9 cellular contexts compared by ENCODE assay signal in the genomic region with DNA sequence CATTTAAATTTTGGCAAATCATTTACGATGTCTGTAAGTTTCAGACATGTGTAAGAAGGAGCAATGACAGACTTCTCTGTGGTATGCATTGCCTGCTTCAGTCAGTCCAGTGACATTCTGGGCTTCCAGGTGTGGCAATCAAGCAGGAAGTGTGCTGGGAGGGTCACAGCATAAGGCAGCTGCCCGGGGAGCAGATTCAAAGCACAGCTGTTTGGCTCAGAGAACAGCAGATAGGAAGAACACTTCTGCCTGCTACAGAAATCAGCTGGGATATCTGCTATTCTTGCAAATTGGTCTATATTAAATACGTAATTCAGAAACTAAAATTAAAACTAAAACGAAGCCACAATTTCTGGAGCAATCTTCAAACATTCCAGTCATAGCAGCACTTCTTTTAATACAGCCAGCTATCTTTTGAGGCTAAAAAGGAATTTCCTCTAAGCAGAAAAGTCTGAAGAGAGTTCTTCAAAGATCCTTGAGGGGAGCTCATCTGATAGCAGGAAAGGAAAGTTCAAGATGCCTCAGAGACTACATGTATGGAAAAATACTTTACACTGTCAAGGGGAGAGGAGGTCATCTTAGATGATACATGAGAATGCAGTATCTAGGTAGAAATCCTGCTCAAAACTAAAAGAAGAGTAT. TPM values are rescaled to one million over a fixed set of nuclear protein-coding genes. Genes with fewer than 3 reads are reported as not detected.
A peak's percentile ranks its signal among the peaks of the same experiment; 100 is the strongest.
DNase-seq lines count a peak whose midpoint lies in the region; ATAC-seq and TF ChIP-seq lines count a peak whose summit lies in the region.
"Had no signal": no experiment of that assay in that cellular context is flagged by ENCODE, and none has a peak within 500 bp of the region (broad histone marks: within the 10 kb centered on the region; RNA-seq: fewer than 3 reads in every experiment).

No MANE protein-coding gene starts in this region.

- no peak overlapping the region for H3K27ac ChIP-seq in breast epithelium
- H3K27ac ChIP-seq in esophagus squamous epithelium, result peak overlapping the region in 3 of 4 donors; percentile 22 to 73 (median 53)
- no peak overlapping the region for H3K27ac ChIP-seq in ovary

- no peaks in the 10 kb centered on the region for H3K36me3 ChIP-seq in breast epithelium
- H3K36me3 ChIP-seq in esophagus squamous epithelium, result no peaks in the 10 kb centered on the region
- no peaks in the 10 kb centered on the region for H3K36me3 ChIP-seq in ovary

- peaks cover 5% of the 10 kb centered on the region for H3K9me3 Mint-ChIP-seq in MCF 10A (ENCODE audit: unreplicated experiment)

- H3K9me3 ChIP-seq in breast epithelium, result no peaks in the 10 kb centered on the region
- no peaks in the 10 kb centered on the region for H3K9me3 ChIP-seq in esophagus squamous epithelium
- no peaks in the 10 kb centered on the region for H3K9me3 ChIP-seq in ovary

- H3K4me1 Mint-ChIP-seq in MCF 10A (ENCODE audit: insufficient read depth, unreplicated experiment), result peaks cover 25% of the 10 kb centered on the region

- intact Hi-C loops in MCF 10A (cut with micrococcal nuclease), result no loop called here
- intact Hi-C loops in breast epithelium (cut with DNase I; ENCODE audit: low total_unique reads), result no loop called here
- intact Hi-C loops in esophagus squamous epithelium (cut with DNase I), result no loop called here
- intact Hi-C loops in ovary (cut with DNase I), result loop anchor here in 1 of 4 donors (10.0 kb wide), 1 partner anchor 586 kb away; no protein-coding TSS in a partner anchor

- no peaks in the 10 kb centered on the region for H3K4me1 ChIP-seq in breast epithelium
- H3K4me1 ChIP-seq in esophagus squamous epithelium, result peaks cover 5 to 46% (median 23%) of the 10 kb centered on the region in 3 donors
- no peaks in the 10 kb centered on the region for H3K4me1 ChIP-seq in ovary (ENCODE audit: insufficient read depth)

- POLR2A ChIA-PET in MCF 10A (lab: Yijun Ruan, JAX), result interaction anchor here (0.5 to 1.8 kb wide), 7 partner anchors 10 to 97 kb away, joined by 3 to 9 read pairs (median 5); partner anchors contain the start of gene GALNT7

- no peak for TF ChIP-seq POLR2A in breast epithelium (IDR thresholded peaks at IDR 0.05)
- no peak for TF ChIP-seq POLR2A in esophagus squamous epithelium (IDR thresholded peaks at IDR 0.05)
- TF ChIP-seq POLR2A in ovary (IDR thresholded peaks at IDR 0.05), result no peak

- H3K4me3 ChIP-seq in breast epithelium (no peak overlapping the region), esophagus squamous epithelium (no peak overlapping the region), ovary (no peak overlapping the region)

- H3K27me3 ChIP-seq in breast epithelium (no peaks in the 10 kb centered on the region), esophagus squamous epithelium (no peaks in the 10 kb centered on the region), ovary (no peaks in the 10 kb centered on the region)

- no TSS peak for BruUV-seq in MCF 10A (replicated peaks; lab: Mats Ljungman, UMichigan)

- no peaks in the 10 kb centered on the region for H3K36me3 Mint-ChIP-seq in MCF 10A (ENCODE audit: insufficient read depth, unreplicated experiment)

- no peak for TF ChIP-seq EP300 in ovary (IDR thresholded peaks at IDR 0.05)

- DNase-seq in MCF 10A (ENCODE audit: unreplicated experiment) (peak; percentile 24), breast epithelium (ENCODE audit: low spot score in 2 of 2) (no peak), NCI-H146 (lab: John Stamatoyannopoulos, UW) (peak; percentile 66), esophagus squamous epithelium (lab: John Stamatoyannopoulos, UW) (no peak), ovary (no peak), NCI-H2107 treated with DMSO at 0.1 percent for 48 hours (lab: John Stamatoyannopoulos, UW; ENCODE audit: unreplicated experiment) (no peak)
- no peak for DNase-seq in activated CD4-positive, CD25-positive, alpha-beta regulatory T cell (lab: John Stamatoyannopoulos, UW)
- DNase-seq: activated T-cell treated with anti-CD3 and anti-CD28 coated beads, Interleukin-2, amount 50 U/mL, for 4 hours had no signal

- peak overlapping the region; percentile 49 for H3K27ac Mint-ChIP-seq in MCF 10A (ENCODE audit: low read depth, unreplicated experiment)

- H3K27me3 Mint-ChIP-seq in MCF 10A (ENCODE audit: insufficient read depth, unreplicated experiment), result no peaks in the 10 kb centered on the region

- WGBS in esophagus squamous epithelium, 2 donors, result 22 to 37% methylated on average over 4 of the region's 4 CpGs
- WGBS in ovary, 3 donors, result 14 to 15% (median 15%) methylated on average over 4 of the region's 4 CpGs

- H3K4me3 Mint-ChIP-seq in MCF 10A (ENCODE audit: unreplicated experiment), result no peak overlapping the region
- H3K4me3 Mint-ChIP-seq: activated T-cell treated with anti-CD3 and anti-CD28 coated beads, Interleukin-2, amount 50 U/mL, for 4 hours had no signal

- CTCF ChIA-PET in MCF 10A (lab: Yijun Ruan, JAX), result interaction anchor here (0.8 to 1.1 kb wide), 4 partner anchors 46 to 136 kb away, joined by 3 to 5 read pairs (median 3); no protein-coding TSS in a partner anchor

- ATAC-seq in HG02678 (IDR thresholded peaks at IDR 0.05; ENCODE audit: unreplicated experiment), result peak; percentile 99

- TF ChIP-seq CTCF in MCF 10A (IDR thresholded peaks at IDR 0.05; ENCODE audit: unreplicated experiment) (no peak), breast epithelium (IDR thresholded peaks at IDR 0.05) (no peak), esophagus squamous epithelium (IDR thresholded peaks at IDR 0.05) (no peak), ovary (IDR thresholded peaks at IDR 0.05) (no peak)

RNA-seq across cellular contexts. Expression of gene GALNT7, which starts 47.4 kb away (rescaled TPM):
- total RNA-seq in MCF 10A (2022) (13.7 and 19.9 TPM in 2 replicates), breast epithelium (10 to 100 TPM; 10.7 to 67.2 (median 52.2) TPM), esophagus squamous epithelium (10 to 100 TPM; 17.9 to 33.8 (median 23.6) TPM), ovary (10 to 100 TPM; 16.3 to 23.7 (median 19.0) TPM)
- polyA plus RNA-seq in ovary, result 10 to 100 TPM in 1 of 2 donors, 1 to 10 TPM in 1; 9.0 to 17.2 TPM

Comparison
In these comparisons a context has a peak if more than half of its experiments do, and no peak if none do; other contexts are left out.
1. DNase-seq: peak in MCF 10A (single experiment) and NCI-H146 (single experiment); none in breast epithelium (0 of 2), esophagus squamous epithelium (single experiment), activated CD4-positive, CD25-positive, alpha-beta regulatory T cell (0 of 4), ovary (0 of 5) and NCI-H2107 treated with DMSO at 0.1 percent for 48 hours (single experiment).
2. H3K27ac ChIP-seq: peak in esophagus squamous epithelium (3 of 4); none in breast epithelium (0 of 2) and ovary (0 of 2).